In the genomic region with DNA sequence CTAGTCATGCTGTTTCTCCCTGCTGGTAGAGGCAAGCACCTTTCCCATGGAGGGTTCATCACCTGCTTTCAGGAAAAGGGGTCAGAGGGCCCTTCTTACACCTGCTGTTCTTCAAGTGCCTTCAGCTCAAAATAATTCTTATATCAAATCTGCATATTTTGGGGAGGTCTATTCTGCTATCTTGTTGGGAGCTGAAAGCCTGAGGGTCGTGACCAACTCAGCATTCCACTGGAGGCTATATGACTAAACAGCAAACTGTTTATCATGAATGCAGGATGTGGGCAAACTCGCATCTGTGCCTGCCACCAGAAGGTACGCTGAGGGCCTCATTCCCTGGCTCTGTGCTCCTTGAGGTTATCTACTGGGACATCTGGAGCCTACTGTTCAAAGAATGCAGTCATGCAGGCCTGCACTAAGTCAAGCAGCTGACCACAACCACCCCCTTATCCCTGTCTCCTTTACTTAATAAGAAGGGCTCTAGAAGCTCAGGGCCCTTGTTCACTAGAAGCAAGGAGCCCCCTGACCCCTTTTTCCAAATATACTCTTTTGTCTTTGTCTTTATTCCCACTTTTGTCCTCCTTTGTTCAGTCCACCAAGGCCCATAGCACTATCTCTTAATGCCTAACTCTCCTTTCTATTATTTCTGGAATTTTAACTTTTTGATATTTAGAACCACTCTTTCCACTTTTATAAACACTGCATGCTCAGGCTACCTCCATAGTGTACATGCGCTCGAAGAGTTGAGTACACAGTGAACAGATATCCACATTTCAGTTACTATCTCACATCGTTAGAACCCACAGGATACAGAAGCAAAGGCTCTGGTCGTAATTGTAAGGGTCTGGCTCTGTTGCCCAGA, we compare ENCODE assay signal across 18 cellular contexts. TPM values are rescaled to one million over a fixed set of nuclear protein-coding genes. Genes with fewer than 3 reads are reported as not detected.
"Had no signal": no experiment of that assay in that cellular context is flagged by ENCODE, and none has a peak within 500 bp of the region (broad histone marks: within the 10 kb centered on the region; RNA-seq: fewer than 3 reads in every experiment).

No MANE protein-coding gene starts in this region.

- H3K36me3 ChIP-seq: right lobe of liver, transverse colon had no signal

- ATAC-seq: esophagus mucosa; mucosa of descending colon; naive thymus-derived CD8-positive, alpha-beta T cell; psoas muscle; right lobe of liver had no signal

- DNase-seq: activated CD4-positive, alpha-beta T cell treated with anti-CD3 and anti-CD28 coated beads, Interleukin-2, amount 50 U/mL, for 1 hour; activated T-cell treated with anti-CD3 and anti-CD28 coated beads, Interleukin-2, amount 50 U/mL, for 1 hour; anterior cingulate cortex; cerebellar nuclear complex; endodermal cell; foreskin fibroblast; head of caudate nucleus; mucosa of descending colon; naive thymus-derived CD8-positive, alpha-beta T cell; psoas muscle; right lobe of liver; stimulated activated CD4-positive, alpha-beta T cell treated with anti-CD3 and anti-CD28 coated beads, Interleukin-2, amount 100 ng/mL, for 24 hours; stimulated activated naive CD4-positive, alpha-beta T cell; substantia nigra; transverse colon had no signal

- H3K9me3 ChIP-seq: mucosa of descending colon, psoas muscle, right lobe of liver, transverse colon had no signal

- H3K27me3 ChIP-seq: right lobe of liver had no signal

- H3K4me3 ChIP-seq: mucosa of descending colon, psoas muscle, right lobe of liver, transverse colon had no signal

- H3K27ac ChIP-seq: psoas muscle, right lobe of liver, transverse colon had no signal

RNA-seq across cellular contexts. Expression of gene TRIM17, which starts 4.5 kb away (rescaled TPM):
- total RNA-seq: dermis microvascular lymphatic vessel endothelial cell, lung microvascular endothelial cell, psoas muscle, right lobe of liver, transverse colon had no signal
